Comparison of ENCODE assay signal across 8 cellular contexts in the genomic region with DNA sequence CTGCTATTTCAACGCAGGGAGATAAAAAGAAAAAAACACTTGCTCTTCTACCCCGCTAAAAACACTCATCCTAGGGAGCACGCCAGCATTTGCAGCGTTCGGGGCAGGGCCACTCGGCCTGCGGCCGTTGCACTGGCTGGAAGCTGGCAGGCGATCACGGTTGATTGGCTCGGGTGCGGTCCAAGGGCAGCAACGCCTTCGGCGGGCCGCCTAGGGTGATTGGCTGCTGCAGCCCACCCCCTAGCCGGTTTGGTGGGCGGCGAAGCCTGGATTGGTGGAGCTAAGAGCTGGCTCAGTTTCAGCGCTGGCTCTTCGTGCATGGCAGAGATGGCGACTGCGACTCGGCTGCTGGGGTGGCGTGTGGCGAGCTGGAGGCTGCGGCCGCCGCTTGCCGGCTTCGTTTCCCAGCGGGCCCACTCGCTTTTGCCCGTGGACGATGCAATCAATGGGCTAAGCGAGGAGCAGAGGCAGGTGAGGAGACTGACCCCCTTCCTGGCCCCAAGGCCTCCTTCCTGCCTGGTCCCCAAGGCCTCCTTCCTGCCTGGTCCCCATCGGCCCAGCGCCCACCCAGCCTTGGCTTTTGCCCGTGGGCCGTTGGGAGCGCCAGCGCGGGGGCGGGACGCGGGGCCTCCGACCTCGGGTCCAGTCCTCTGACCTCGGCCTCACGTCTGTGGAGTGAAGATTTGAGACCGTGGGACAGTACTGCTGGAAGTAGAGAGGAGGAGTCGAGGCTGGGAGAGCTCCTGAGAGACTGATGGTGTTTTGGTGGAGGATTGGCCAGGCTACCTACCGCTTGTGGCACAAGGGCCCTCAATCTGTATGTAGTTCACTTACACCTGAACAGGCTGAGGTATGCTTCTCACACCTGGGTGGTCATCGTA. TPM values are rescaled to one million over a fixed set of nuclear protein-coding genes. Genes with fewer than 3 reads are reported as not detected.
A peak's percentile ranks its signal among the peaks of the same experiment; 100 is the strongest.
DNase-seq lines count a peak whose midpoint lies in the region; ATAC-seq, FAIRE-seq and TF ChIP-seq lines count a peak whose summit lies in the region.

IVD (plus strand) TSS at position 295 of the 881 bp plus-strand sequence; CDS start at position 328, 33 bp downstream.

- TF ChIP-seq EP300 in HepG2 (IDR thresholded peaks at IDR 0.05; ENCODE audit: low read depth in 2 of 2, low read length in 2 of 2) = 0 out of 4 replicates have a peak, but pooled peaks of 1 of the 2 experiments have one; percentile 36
- no peak for TF ChIP-seq EP300 in HepG2 (CRISPR knock-in tag; IDR thresholded peaks at IDR 0.05; ENCODE audit: borderline replicate concordance)

- peaks cover 4 to 19% of the 10 kb centered on the region in 2 experiments; a peak in 4 of 5 replicates for H3K36me3 ChIP-seq in HepG2 (replicated peaks in 1 of 2; ENCODE audit: control insufficient read depth in 1 of 2, insufficient read depth in 2 of 2, low read length in 2 of 2)

- CTCF ChIA-PET in HepG2 (lab: Yijun Ruan, JAX; ENCODE audit: low intra/inter-chr PET ratio, low total read pairs) = no interaction called here

- in situ Hi-C loops in HepG2 (cut with HindIII; ENCODE audit: extremely low pct_ligation_motif_present, low pct_unique_long_range_greater_than_20kb) = no loop called here

- peak within 1 kb of the TSS; percentile 85 for H3K4me2 ChIP-seq in HepG2 (ENCODE audit: low read depth, low read length)

- no peaks in the 10 kb centered on the region for H3K27me3 ChIP-seq in HepG2 (ENCODE audit: control insufficient read depth in 1 of 2, insufficient read depth in 2 of 2, low read length in 2 of 2)

- peak within 1 kb of the TSS; percentile 81 for H3K9ac ChIP-seq in HepG2 (ENCODE audit: insufficient read depth, low read depth, low read length)

- peaks cover 25% of the 10 kb centered on the region for H3K4me1 ChIP-seq in HepG2 (ENCODE audit: insufficient read depth, low read length)

- H4K20me1 ChIP-seq in HepG2 (ENCODE audit: insufficient read depth, low read length) = no peaks in the 10 kb centered on the region

- peaks cover 14% of the 10 kb centered on the region for H3K79me2 ChIP-seq in HepG2 (ENCODE audit: insufficient read depth, low read length)

- TF ChIP-seq CTCF in HepG2 (CRISPR knock-in tag; IDR thresholded peaks at IDR 0.05) = no peak

- H3K27ac ChIP-seq in HepG2 (ENCODE audit: extremely low read length, insufficient read depth, low read length) = peak within 1 kb of the TSS; percentile 61

- H3K4me3 ChIP-seq in HepG2 (replicated peaks in 1 of 3; ENCODE audit: insufficient read depth in 1 of 3, low read depth in 2 of 3, low read length in 3 of 3) = peak within 1 kb of the TSS; percentile 75 to 92 (median 89)

- intact Hi-C loops in HepG2 (cut with micrococcal nuclease; ENCODE audit: unreplicated experiment) = loop anchor here (2.0 kb wide), 1 partner anchor 23 kb away; the partner anchor contains the start of gene KNSTRN

- ATAC-seq in GM19395 (IDR thresholded peaks at IDR 0.05; ENCODE audit: unreplicated experiment) (peak; percentile 81), HG03565 (IDR thresholded peaks at IDR 0.05; ENCODE audit: unreplicated experiment) (peak; percentile 83), HepG2 (peak; percentile 99)

- under 1% methylated on average over 21 of the region's 54 CpGs for WGBS in HepG2 (ENCODE audit: low lambda C conversion rate)

- no TSS peak for BruUV-seq in HepG2 (replicated peaks; lab: Mats Ljungman, UMichigan)

- peak within 1 kb of the TSS; percentile 98 for H2AFZ ChIP-seq in HepG2 (ENCODE audit: low read length)

- peak; percentile 44 to 98 (median 93) for DNase-seq in C1 segment of cervical spinal cord (lab: John Stamatoyannopoulos, UW)
- peak; percentile 98 for DNase-seq in NCI-H82 (lab: John Stamatoyannopoulos, UW)
- DNase-seq in activated CD4-positive, alpha-beta T cell treated with anti-CD3 and anti-CD28 coated beads, Interleukin-2, amount 50 U/mL, for 48 hours = peak; percentile 89 to 92
- DNase-seq in dermis microvascular lymphatic vessel endothelial cell (ENCODE audit: low read depth in 2 of 2) = peak; percentile 91 to 98
- DNase-seq in HepG2 (ENCODE audit: low spot score) = peak; percentile 87
- DNase-seq in stimulated activated CD4-positive, alpha-beta T cell treated with anti-CD3 and anti-CD28 coated beads, Interleukin-4, amount 100 ng/mL, for 1 hour = peak; percentile 90

- FAIRE-seq in HepG2 (lab: Jason Lieb, UNC) = peak; percentile 97

- POLR2A ChIA-PET in HepG2 (lab: Yijun Ruan, JAX) = interaction anchor here (0.9 to 3.0 kb wide), 15 partner anchors 8 to 83 kb away, joined by 3 to 19 read pairs (median 9); partner anchors contain the start of genes BAHD1, CCDC9B, INAFM2 and KNSTRN

- TF ChIP-seq RAD21 in HepG2 (CRISPR knock-in tag; IDR thresholded peaks at IDR 0.05) = peak; percentile 30; the same call in 1 of the 2 replicates

- peak; percentile 86 to 96 for TF ChIP-seq POLR2A in HepG2 (IDR thresholded peaks at IDR 0.05; ENCODE audit: insufficient read depth in 1 of 2, low read depth in 2 of 2, low read length in 2 of 2)

- no peaks in the 10 kb centered on the region for H3K9me3 ChIP-seq in HepG2 (ENCODE audit: low read length)

TF ChIP-seq in HepG2, 621 proteins besides CTCF, POLR2A, EP300 and RAD21 (continues in another document):
- TF ChIP-seq ZNF782 (CRISPR knock-in tag; IDR thresholded peaks at IDR 0.05; ENCODE audit: borderline replicate concordance) = peak; percentile 51; the same call in 1 of the 2 replicates
- peak; percentile 62; the same call in 1 of the 2 replicates for TF ChIP-seq CCDC6 (CRISPR knock-in tag; IDR thresholded peaks at IDR 0.05)
- no peak for TF ChIP-seq MTA3 (CRISPR knock-in tag; IDR thresholded peaks at IDR 0.05)
- no peak for TF ChIP-seq REXO4 (CRISPR knock-in tag; IDR thresholded peaks at IDR 0.05; ENCODE audit: borderline replicate concordance)
- peak; percentile 74; the same call in 1 of the 2 replicates for TF ChIP-seq PBX3 (CRISPR knock-in tag; IDR thresholded peaks at IDR 0.05; ENCODE audit: borderline replicate concordance)
- TF ChIP-seq NCOA5 (CRISPR knock-in tag; IDR thresholded peaks at IDR 0.05) = no peak
- peak; percentile 87 for TF ChIP-seq ZNF709 (CRISPR knock-in tag; IDR thresholded peaks at IDR 0.05)
- TF ChIP-seq ZNF180 (CRISPR knock-in tag; IDR thresholded peaks at IDR 0.05; ENCODE audit: borderline replicate concordance, low read depth) = no peak
- TF ChIP-seq PATZ1 (CRISPR knock-in tag; IDR thresholded peaks at IDR 0.05) = no peak; the same call in none of the 2 replicates

RNA-seq across cellular contexts. Expression of gene IVD, which starts in this region (rescaled TPM):
- total RNA-seq in dermis microvascular lymphatic vessel endothelial cell (30.3 and 31.4 TPM in 2 replicates), HepG2 (2016; rRNA removed; fragmentation: Illumina TruSeq; extraction: Trizol) (48.0 and 61.3 TPM in 2 replicates)
- total RNA-seq in HepG2 (2016; cell fraction: cytosol; rRNA removed; fragmentation: Illumina TruSeq; extraction: Trizol; ENCODE audit: low read depth) = 10.0 and 11.4 TPM in 2 replicates
- 52.6 and 57.5 TPM in 2 replicates for total RNA-seq in HepG2 (2016; cell fraction: insoluble cytoplasmic fraction; rRNA removed; fragmentation: Illumina TruSeq; extraction: Trizol)
- 16.7 and 18.2 TPM in 2 replicates for total RNA-seq in HepG2 (2016; cell fraction: membrane; rRNA removed; fragmentation: Illumina TruSeq; extraction: Trizol)
- 53.6 and 56.9 TPM in 2 replicates for total RNA-seq in HepG2 (2016; cell fraction: nucleus; rRNA removed; fragmentation: Illumina TruSeq; extraction: Trizol)
- polyA plus RNA-seq in HepG2 (2011; rRNA removed) = 53.9 and 56.6 TPM in 2 replicates
- 51.5 and 58.7 TPM in 2 replicates for polyA plus RNA-seq in HepG2 (2011; cell fraction: cytosol; rRNA removed)
- polyA plus RNA-seq in HepG2 (2011; cell fraction: nucleus; rRNA removed) = 50.0 and 59.6 TPM in 2 replicates
- 38.1 and 46.1 TPM in 2 replicates for polyA plus RNA-seq in HepG2 (2012)
- 4.8 and 5.5 TPM in 2 replicates for polyA plus RNA-seq in HepG2 (2016; cell fraction: cytosol; fragmentation: Illumina TruSeq; extraction: Trizol; ENCODE audit: low read depth)
- polyA plus RNA-seq in HepG2 (2016; cell fraction: insoluble cytoplasmic fraction; fragmentation: Illumina TruSeq; extraction: Trizol; ENCODE audit: low read depth) = 49.0 and 58.9 TPM in 2 replicates
- 9.2 and 11.0 TPM in 2 replicates for polyA plus RNA-seq in HepG2 (2016; cell fraction: membrane; fragmentation: Illumina TruSeq; extraction: Trizol; ENCODE audit: low read depth)
- polyA plus RNA-seq in HepG2 (2016; cell fraction: nucleus; fragmentation: Illumina TruSeq; extraction: Trizol; ENCODE audit: insufficient read depth, low read depth) = 72.4 and 89.1 TPM in 2 replicates
- polyA minus RNA-seq in HepG2 (2011; rRNA and poly(A)+ RNA removed; ENCODE audit: low replicate concordance) = 75.5 and 101 TPM in 2 replicates
- polyA minus RNA-seq in HepG2 (2011; cell fraction: cytosol; rRNA and poly(A)+ RNA removed) = 31.7 and 40.8 TPM in 2 replicates
- 71.8 and 74.3 TPM in 2 replicates for polyA minus RNA-seq in HepG2 (2011; cell fraction: nucleus; rRNA and poly(A)+ RNA removed)

Comparison
In these comparisons a context has a peak if more than half of its experiments do, and no peak if none do; other contexts are left out.
1. Peak in every context shown above with its lines: DNase-seq, ATAC-seq, H3K4me3 ChIP-seq and H3K27ac ChIP-seq.